Comparison of ENCODE assay signal across 20 cellular contexts in the genomic region with DNA sequence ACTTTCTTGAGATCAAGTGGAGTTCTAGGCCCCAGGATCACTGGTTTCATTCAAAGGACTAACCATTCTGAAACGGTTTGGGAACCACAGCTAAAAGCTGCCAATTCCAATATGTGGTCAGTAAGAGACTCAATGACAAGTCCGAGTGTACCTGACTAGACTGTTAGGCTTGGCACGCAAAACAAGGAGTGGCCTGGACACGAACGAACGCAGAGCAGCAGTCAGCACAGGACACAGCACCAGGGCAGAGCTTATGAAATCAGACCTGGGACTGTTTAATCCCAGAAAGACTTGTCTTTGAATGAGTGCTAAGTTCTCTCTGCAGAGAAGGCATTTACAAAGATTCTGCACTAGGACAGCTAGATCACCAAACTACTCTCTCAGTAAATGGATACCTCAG.
"Had no signal": no experiment of that assay in that cellular context is flagged by ENCODE, and none has a peak within 500 bp of the region (broad histone marks: within the 10 kb centered on the region; RNA-seq: fewer than 3 reads in every experiment).

No MANE protein-coding gene starts in this region.

- H3K4me1 ChIP-seq: body of pancreas had no signal

- H3K9me3 ChIP-seq: body of pancreas, mucosa of descending colon, sigmoid colon, thyroid gland, uterus had no signal

- ATAC-seq: body of pancreas; mucosa of descending colon; SK-N-SH treated with all-trans-retinoic acid at 6 μM for 48 hours; stimulated activated memory B cell treated with anti-CD40 and anti-IgM and Interleukin-4, amounts not matched to agents 10 μg/mL and 1 μg/mL and 100 μg/mL, for 72 hours had no signal

- H3K27ac Mint-ChIP-seq: activated B cell treated with CpG ODN at 0.5 μM for 24 hours; activated CD4-positive, alpha-beta memory T cell treated with anti-CD3 and anti-CD28 coated beads, Interleukin-2, amount 10 ng/mL, durations not matched to agents 7 days and 5 days; activated naive CD4-positive, alpha-beta T cell treated with anti-CD3 and anti-CD28 coated beads for 36 hours; activated T-helper 2 cell treated with anti-CD3 and anti-CD28 coated beads, Interferon-gamma antibody, Interleukin-2, Interleukin-4, amounts not matched to agents 10 μg/mL and 5 μg/mL and 100 μg/mL, durations not matched to agents 14 hours and 24 hours and 36 hours; stimulated activated memory B cell treated with anti-CD40 and anti-IgM and Interleukin-4, amounts not matched to agents 10 μg/mL and 1 μg/mL and 100 μg/mL, for 72 hours had no signal

- H3K27me3 Mint-ChIP-seq: activated B cell treated with CpG ODN at 0.5 μM for 24 hours; activated CD4-positive, alpha-beta memory T cell treated with anti-CD3 and anti-CD28 coated beads, Interleukin-2, amount 10 ng/mL, durations not matched to agents 7 days and 5 days; naive B cell; stimulated activated memory B cell treated with anti-CD40 and anti-IgM and Interleukin-4, amounts not matched to agents 10 μg/mL and 1 μg/mL and 100 μg/mL, for 72 hours had no signal

- H3K4me3 Mint-ChIP-seq: activated B cell treated with CpG ODN at 0.5 μM for 24 hours; activated CD4-positive, alpha-beta memory T cell treated with anti-CD3 and anti-CD28 coated beads, Interleukin-2, amount 10 ng/mL, durations not matched to agents 7 days and 5 days; activated naive CD4-positive, alpha-beta T cell treated with anti-CD3 and anti-CD28 coated beads for 36 hours; naive B cell; stimulated activated memory B cell treated with anti-CD40 and anti-IgM and Interleukin-4, amounts not matched to agents 10 μg/mL and 1 μg/mL and 100 μg/mL, for 72 hours had no signal

- H3K4me1 Mint-ChIP-seq: activated B cell treated with CpG ODN at 0.5 μM for 24 hours; activated CD4-positive, alpha-beta memory T cell treated with anti-CD3 and anti-CD28 coated beads, Interleukin-2, amount 10 ng/mL, durations not matched to agents 7 days and 5 days; stimulated activated memory B cell treated with anti-CD40 and anti-IgM and Interleukin-4, amounts not matched to agents 10 μg/mL and 1 μg/mL and 100 μg/mL, for 72 hours had no signal

- H3K9me3 Mint-ChIP-seq: activated B cell treated with CpG ODN at 0.5 μM for 24 hours; activated CD4-positive, alpha-beta memory T cell treated with anti-CD3 and anti-CD28 coated beads, Interleukin-2, amount 10 ng/mL, durations not matched to agents 7 days and 5 days; activated naive CD4-positive, alpha-beta T cell treated with anti-CD3 and anti-CD28 coated beads for 36 hours; activated T-helper 2 cell treated with anti-CD3 and anti-CD28 coated beads, Interferon-gamma antibody, Interleukin-2, Interleukin-4, amounts not matched to agents 10 μg/mL and 5 μg/mL and 100 μg/mL, durations not matched to agents 14 hours and 24 hours and 36 hours; naive B cell; stimulated activated memory B cell treated with anti-CD40 and anti-IgM and Interleukin-4, amounts not matched to agents 10 μg/mL and 1 μg/mL and 100 μg/mL, for 72 hours had no signal

- H3K27me3 ChIP-seq: body of pancreas, sigmoid colon, thyroid gland, uterus had no signal

- DNase-seq: activated B cell treated with CpG ODN at 0.5 μM for 24 hours; activated CD4-positive, alpha-beta memory T cell treated with anti-CD3 and anti-CD28 coated beads, Interleukin-2, amount 10 ng/mL, durations not matched to agents 7 days and 5 days; activated CD4-positive, alpha-beta T cell treated with anti-CD3 and anti-CD28 coated beads for 48 hours; activated naive CD4-positive, alpha-beta T cell treated with anti-CD3 and anti-CD28 coated beads for 36 hours; activated T-cell treated with anti-CD3 and anti-CD28 coated beads, Interleukin-2, amount 50 U/mL, for 1 hour; body of pancreas; central memory CD4-positive, alpha-beta T cell; erythroblast; foreskin melanocyte; mucosa of descending colon; naive B cell; sigmoid colon; stimulated activated CD4-positive, alpha-beta T cell treated with anti-CD3 and anti-CD28 coated beads, Interleukin-4, amount 100 ng/mL, for 24 hours; T-helper 1 cell; T-helper 9 cell; thyroid gland; uterus had no signal

- H3K27ac ChIP-seq: body of pancreas, thyroid gland, uterus had no signal

- H3K4me3 ChIP-seq: body of pancreas, mucosa of descending colon, sigmoid colon, thyroid gland, uterus had no signal

- H3K36me3 ChIP-seq: thyroid gland, uterus had no signal
